20 cellular contexts compared by ENCODE assay signal in genomic region chr7:96118449-96119001, GRCh38.
DNase-seq lines count a peak whose midpoint lies in the region; ATAC-seq lines count a peak whose summit lies in the region.
"Had no signal": no experiment of that assay in that cellular context is flagged by ENCODE, and none has a peak within 500 bp of the region (broad histone marks: within the 10 kb centered on the region; RNA-seq: fewer than 3 reads in every experiment).

No MANE protein-coding gene starts in this region.

- no peak overlapping the region for H3K27ac ChIP-seq in Karpas-422 (ENCODE audit: low read length)
- H3K27ac ChIP-seq: heart left ventricle, ovary, RWPE1, skin epidermis, testis had no signal

- no peaks in the 10 kb centered on the region for H3K27me3 ChIP-seq in Karpas-422 (ENCODE audit: low read length)
- H3K27me3 ChIP-seq: heart left ventricle, ovary, testis had no signal

- no peak overlapping the region for H3K9ac ChIP-seq in Karpas-422 (ENCODE audit: low read length)

- H3K4me3 ChIP-seq in Karpas-422 (ENCODE audit: low read length): no peak overlapping the region
- H3K4me3 ChIP-seq: heart left ventricle, ovary, skin epidermis, testis had no signal

- H3K79me2 ChIP-seq in Karpas-422 (ENCODE audit: low read length): no peaks in the 10 kb centered on the region

- no peak for ATAC-seq in GM21423 (IDR thresholded peaks at IDR 0.05; ENCODE audit: unreplicated experiment)
- ATAC-seq: activated naive CD4-positive, alpha-beta T cell treated with anti-CD3 and anti-CD28 coated beads, Interleukin-2, amount 50 U/mL, for 72 hours; heart left ventricle had no signal

- H3K4me1 ChIP-seq in Karpas-422 (ENCODE audit: low read length): no peaks in the 10 kb centered on the region
- H3K4me1 ChIP-seq: Caco-2, testis had no signal

- DNase-seq in Kasumi-1 (lab: John Stamatoyannopoulos, UW) (peak; percentile 58 to 64), amniotic epithelial cell (ENCODE audit: low read depth) (peak; percentile 59), iris pigment epithelial cell (ENCODE audit: low read depth) (peak; percentile 11), retina (peak; percentile 21), inferior parietal cortex (ENCODE audit: extremely low spot score) (no peak), Karpas-422 (no peak)
- DNase-seq: activated CD4-positive, alpha-beta memory T cell treated with anti-CD3 and anti-CD28 coated beads for 36 hours; activated T-cell treated with anti-CD3 and anti-CD28 coated beads, Interleukin-2, amount 50 U/mL, for 24 hours; Caco-2; effector CD4-positive, alpha-beta T cell; GF-D8; heart left ventricle; NCI-H1436 treated with DMSO at 0.1 percent for 48 hours; NK-92 treated with Interleukin-12 subunit alpha and Interleukin-12 subunit beta, amount 100 ng/mL, for 24 hours; ovary; testis had no signal

- H3K36me3 ChIP-seq in Karpas-422 (ENCODE audit: insufficient read depth, low read length): peaks cover 14% of the 10 kb centered on the region; the same call in 1 of the 2 replicates
- H3K36me3 ChIP-seq: ovary had no signal

- H2AFZ ChIP-seq in Karpas-422 (ENCODE audit: low read length): no peak overlapping the region

- H4K20me1 ChIP-seq in Karpas-422 (ENCODE audit: insufficient read depth, low read depth, low read length): no peaks in the 10 kb centered on the region

- H3K9me2 ChIP-seq in Karpas-422 (replicated peaks; ENCODE audit: insufficient read depth, low read length): no peaks in the 10 kb centered on the region

- no peak overlapping the region for H3K4me2 ChIP-seq in Karpas-422 (ENCODE audit: low read depth, low read length, poor library complexity, severe bottlenecking)

- H3K9me3 ChIP-seq in Karpas-422 (ENCODE audit: low read length): no peaks in the 10 kb centered on the region
- H3K9me3 ChIP-seq: Caco-2, heart left ventricle, ovary, testis had no signal

Comparison
In these comparisons a context has a peak if more than half of its experiments do, and no peak if none do; other contexts are left out.
1. DNase-seq: peak in Kasumi-1 (2 of 2), amniotic epithelial cell (single experiment), iris pigment epithelial cell (single experiment) and retina (single experiment); none in inferior parietal cortex (single experiment) and Karpas-422 (single experiment).